8 cellular contexts compared by ENCODE assay signal in genomic region chr9:136363606-136364368, GRCh38. TPM values are rescaled to one million over a fixed set of nuclear protein-coding genes. Genes with fewer than 3 reads are reported as not detected.
A peak's percentile ranks its signal among the peaks of the same experiment; 100 is the strongest.
DNase-seq lines count a peak whose midpoint lies in the region; ATAC-seq and TF ChIP-seq lines count a peak whose summit lies in the region.

Gene DNLZ, minus strand, starts transcription at chr9:136363744. Its CDS starts 30 bp downstream, at chr9:136363714.

- POLR2A ChIA-PET in CD4-positive, alpha-beta T cell (lab: Charles Lee), result interaction anchor here (0.7 to 1.7 kb wide), 10 partner anchors 10 to 402 kb away, joined by 3 to 15 read pairs (median 5); partner anchors contain the start of genes SNAPC4 and UBAC1
- POLR2A ChIA-PET in activated CD8-positive, alpha-beta T cell treated with anti-CD3 and anti-CD28 coated beads, Interleukin-2, amount 10 ng/mL, durations not matched to agents 7 days and 5 days (lab: Charles Lee), result interaction anchor here (0.6 to 1.7 kb wide), 9 partner anchors 9 to 208 kb away, joined by 3 to 8 read pairs (median 4); partner anchors contain the start of genes GPSM1 and INPP5E

- peaks cover 8% of the 10 kb centered on the region for H3K36me3 Mint-ChIP-seq in CD4-positive, alpha-beta T cell (ENCODE audit: low read depth)
- no peaks in the 10 kb centered on the region for H3K36me3 Mint-ChIP-seq in activated CD8-positive, alpha-beta T cell treated with anti-CD3 and anti-CD28 coated beads, Interleukin-2, amount 10 ng/mL, durations not matched to agents 7 days and 5 days (ENCODE audit: low read depth)

- intact Hi-C loops in CD4-positive, alpha-beta T cell (cut with DNase I, micrococcal nuclease), result loop anchor here (1.0 to 5.0 kb wide), 11 partner anchors 37 to 524 kb away; partner anchors contain the start of genes ENTR1 (in 1 of the 2), INPP5E (in 1 of the 2), PMPCA (in 1 of the 2) and QSOX2 (in 1 of the 2)

- peak; percentile 96 for TF ChIP-seq CTCF in CD4-positive, alpha-beta T cell (IDR thresholded peaks at IDR 0.05)

- H3K9me3 Mint-ChIP-seq in CD4-positive, alpha-beta T cell, result no peaks in the 10 kb centered on the region
- H3K9me3 Mint-ChIP-seq in activated CD8-positive, alpha-beta T cell treated with anti-CD3 and anti-CD28 coated beads, Interleukin-2, amount 10 ng/mL, durations not matched to agents 7 days and 5 days (ENCODE audit: insufficient read depth), result no peaks in the 10 kb centered on the region

- peak within 1 kb of the TSS; percentile 67 for H3K27ac ChIP-seq in CD4-positive, alpha-beta T cell (ENCODE audit: low read depth, low read length)
- peak within 1 kb of the TSS; percentile 60 for H3K27ac ChIP-seq in ectodermal cell (ENCODE audit: insufficient read depth, low read depth, low read length, poor library complexity, severe bottlenecking)

- H3K4me3 ChIP-seq in ectodermal cell (ENCODE audit: insufficient read depth, low read depth, low read length), result peak within 1 kb of the TSS; percentile 86

- H3K27me3 Mint-ChIP-seq in CD4-positive, alpha-beta T cell, result no peaks in the 10 kb centered on the region
- no peaks in the 10 kb centered on the region for H3K27me3 Mint-ChIP-seq in activated CD8-positive, alpha-beta T cell treated with anti-CD3 and anti-CD28 coated beads, Interleukin-2, amount 10 ng/mL, durations not matched to agents 7 days and 5 days (ENCODE audit: low read depth)

- no peaks in the 10 kb centered on the region for H3K36me3 ChIP-seq in ectodermal cell (ENCODE audit: control insufficient read depth, insufficient read depth, low read length)

- peak; percentile 75 for ATAC-seq in CD4-positive, alpha-beta T cell (ENCODE audit: poor library complexity)
- peak; percentile 68 for ATAC-seq in GM19328 (IDR thresholded peaks at IDR 0.05; ENCODE audit: unreplicated experiment)
- peak; percentile 63 for ATAC-seq in HG03460 (IDR thresholded peaks at IDR 0.05; ENCODE audit: unreplicated experiment)
- ATAC-seq in activated CD8-positive, alpha-beta T cell treated with anti-CD3 and anti-CD28 coated beads, Interleukin-2, amount 10 ng/mL, durations not matched to agents 7 days and 5 days, result peak; percentile 85

- peak within 1 kb of the TSS; percentile 86 for H3K4me3 Mint-ChIP-seq in CD4-positive, alpha-beta T cell
- peak within 1 kb of the TSS; percentile 84 for H3K4me3 Mint-ChIP-seq in activated CD8-positive, alpha-beta T cell treated with anti-CD3 and anti-CD28 coated beads, Interleukin-2, amount 10 ng/mL, durations not matched to agents 7 days and 5 days

- CTCF ChIA-PET in CD4-positive, alpha-beta T cell (lab: Charles Lee), result interaction anchor here (0.6 to 2.0 kb wide), 19 partner anchors 11 to 1215 kb away, joined by 3 to 18 read pairs (median 4); partner anchors contain the start of genes DPH7 and SNAPC4
- CTCF ChIA-PET in activated CD8-positive, alpha-beta T cell treated with anti-CD3 and anti-CD28 coated beads, Interleukin-2, amount 10 ng/mL, durations not matched to agents 7 days and 5 days (lab: Charles Lee), result interaction anchor here (0.6 to 1.6 kb wide), 15 partner anchors 14 to 337 kb away, joined by 3 to 11 read pairs (median 4); partner anchors contain the start of genes ENTR1 and PMPCA

- no peaks in the 10 kb centered on the region for H3K9me3 ChIP-seq in CD4-positive, alpha-beta T cell (ENCODE audit: control insufficient read depth, low read length)
- H3K9me3 ChIP-seq in ectodermal cell (ENCODE audit: control insufficient read depth, low read length), result no peaks in the 10 kb centered on the region

- peak; percentile 74 to 88 (median 82) for DNase-seq in CD4-positive, alpha-beta T cell
- peak; percentile 15 for DNase-seq in NCI-H82 treated with DMSO at 0.1 percent for 48 hours (lab: John Stamatoyannopoulos, UW; ENCODE audit: unreplicated experiment)
- peak; percentile 88 for DNase-seq in activated CD8-positive, alpha-beta T cell treated with anti-CD3 and anti-CD28 coated beads, Interleukin-2, amount 10 ng/mL, durations not matched to agents 7 days and 5 days
- DNase-seq in lung microvascular endothelial cell (ENCODE audit: low read depth in 2 of 2), result peak; percentile 87 to 92
- DNase-seq in stimulated activated CD8-positive, alpha-beta memory T cell treated with anti-CD3 and anti-CD28 coated beads, Interleukin-12 subunit alpha, Interleukin-12 subunit beta, amount 100 ng/mL, for 1 hour (ENCODE audit: low read depth), result peak; percentile 75

- peak within 1 kb of the TSS; percentile 62 for H3K27ac Mint-ChIP-seq in CD4-positive, alpha-beta T cell
- peak within 1 kb of the TSS; percentile 91 for H3K27ac Mint-ChIP-seq in activated CD8-positive, alpha-beta T cell treated with anti-CD3 and anti-CD28 coated beads, Interleukin-2, amount 10 ng/mL, durations not matched to agents 7 days and 5 days

- 30% methylated on average over 83 of the region's 83 CpGs for WGBS in ectodermal cell, 2 experiments

- peaks cover 5% of the 10 kb centered on the region for H3K4me1 ChIP-seq in ectodermal cell (ENCODE audit: control insufficient read depth, insufficient read depth, low read length)

- H3K4me1 Mint-ChIP-seq in CD4-positive, alpha-beta T cell (ENCODE audit: low read depth), result peaks cover 5% of the 10 kb centered on the region
- peaks cover 12% of the 10 kb centered on the region for H3K4me1 Mint-ChIP-seq in activated CD8-positive, alpha-beta T cell treated with anti-CD3 and anti-CD28 coated beads, Interleukin-2, amount 10 ng/mL, durations not matched to agents 7 days and 5 days (ENCODE audit: low read depth)

- H3K27me3 ChIP-seq in CD4-positive, alpha-beta T cell (ENCODE audit: control insufficient read depth, insufficient read depth, low read length), result no peaks in the 10 kb centered on the region
- H3K27me3 ChIP-seq in ectodermal cell (ENCODE audit: control insufficient read depth, insufficient read depth, low read length, poor library complexity, severe bottlenecking), result no peaks in the 10 kb centered on the region

RNA-seq across cellular contexts. Expression of gene DNLZ, which starts in this region (rescaled TPM):
- total RNA-seq in CD4-positive, alpha-beta T cell, result 10 to 100 TPM; 15.4 to 17.0 TPM
- 10 to 100 TPM; 20.4 to 21.6 TPM for total RNA-seq in activated CD8-positive, alpha-beta T cell treated with anti-CD3 and anti-CD28 coated beads, Interleukin-2, amount 10 ng/mL, durations not matched to agents 7 days and 5 days
- polyA plus RNA-seq in ectodermal cell (2013, experiment 1 of 4), result 8.6 TPM
- 7.3 TPM for polyA plus RNA-seq in ectodermal cell (2013, experiment 2 of 4)
- 12.0 TPM for polyA plus RNA-seq in ectodermal cell (2013, experiment 3 of 4)
- 10.4 TPM for polyA plus RNA-seq in ectodermal cell (2013, experiment 4 of 4)
- 14.6 and 14.9 TPM in 2 replicates for total RNA-seq in lung microvascular endothelial cell

Comparison
In these comparisons a context has a peak if more than half of its experiments do, and no peak if none do; other contexts are left out.
1. Peak in every context shown above with its lines: DNase-seq, ATAC-seq, H3K4me3 ChIP-seq and H3K27ac ChIP-seq.
2. DNase-seq: peak in every context shown above with its lines; median percentile 90 in lung microvascular endothelial cell; 88 in activated CD8-positive, alpha-beta T cell treated with anti-CD3 and anti-CD28 coated beads, Interleukin-2, amount 10 ng/mL, durations not matched to agents 7 days and 5 days; 82 in CD4-positive, alpha-beta T cell; 75 in stimulated activated CD8-positive, alpha-beta memory T cell treated with anti-CD3 and anti-CD28 coated beads, Interleukin-12 subunit alpha, Interleukin-12 subunit beta, amount 100 ng/mL, for 1 hour; 15 in NCI-H82 treated with DMSO at 0.1 percent for 48 hours.